1 cellular context compared by ENCODE assay signal in genomic region chr2:88707003-88707402, GRCh38.
TF ChIP-seq lines count a peak whose summit lies in the region.

No MANE protein-coding gene starts in this region.

TF ChIP-seq in HepG2, 621 proteins besides CTCF, POLR2A, EP300 and RAD21 (continued from another document):
- TF ChIP-seq LBX2 (CRISPR knock-in tag; IDR thresholded peaks at IDR 0.05; ENCODE audit: borderline replicate concordance): no peak
- no peak for TF ChIP-seq ZBTB20 (CRISPR knock-in tag; IDR thresholded peaks at IDR 0.05; ENCODE audit: borderline replicate concordance, low read depth)
- TF ChIP-seq MLXIP (CRISPR knock-in tag; IDR thresholded peaks at IDR 0.05; ENCODE audit: borderline replicate concordance): no peak
- no peak for TF ChIP-seq BRF2 (CRISPR knock-in tag; IDR thresholded peaks at IDR 0.05)
- peak; percentile 35; the same call in 1 of the 2 replicates for TF ChIP-seq ELF3 (CRISPR knock-in tag; IDR thresholded peaks at IDR 0.05)
- TF ChIP-seq, protein P1, sequence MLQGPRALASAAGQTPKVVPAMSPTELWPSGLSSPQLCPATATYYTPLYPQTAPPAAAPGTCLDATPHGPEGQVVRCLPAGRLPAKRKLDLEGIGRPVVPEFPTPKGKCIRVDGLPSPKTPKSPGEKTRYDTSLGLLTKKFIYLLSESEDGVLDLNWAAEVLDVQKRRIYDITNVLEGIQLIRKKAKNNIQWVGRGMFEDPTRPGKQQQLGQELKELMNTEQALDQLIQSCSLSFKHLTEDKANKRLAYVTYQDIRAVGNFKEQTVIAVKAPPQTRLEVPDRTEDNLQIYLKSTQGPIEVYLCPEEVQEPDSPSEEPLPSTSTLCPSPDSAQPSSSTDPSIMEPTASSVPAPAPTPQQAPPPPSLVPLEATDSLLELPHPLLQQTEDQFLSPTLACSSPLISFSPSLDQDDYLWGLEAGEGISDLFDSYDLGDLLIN (CRISPR knock-in tag; IDR thresholded peaks at IDR 0.05; ENCODE audit: borderline replicate concordance): no peak
